ENCODE assay signal across 9 cellular contexts in the genomic region with DNA sequence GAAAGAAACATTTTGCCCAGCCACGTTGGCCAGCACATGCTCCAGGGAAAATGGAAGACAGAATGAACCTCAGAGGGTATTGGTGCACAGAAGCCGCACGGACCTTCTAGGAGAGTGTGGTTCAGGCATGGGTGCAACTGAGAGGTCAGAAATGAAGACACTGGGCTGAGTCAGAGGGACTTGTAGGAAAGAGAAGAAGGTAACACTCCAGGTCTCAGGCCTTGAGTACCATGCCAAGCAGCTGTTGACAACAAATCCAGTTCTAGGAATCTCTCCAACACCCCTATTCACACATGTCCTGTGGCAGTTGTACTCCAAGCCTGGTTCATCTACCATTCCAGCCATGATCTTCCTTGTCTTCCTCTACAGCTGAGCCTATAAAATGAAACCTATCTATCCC.
"Had no signal": no experiment of that assay in that cellular context is flagged by ENCODE, and none has a peak within 500 bp of the region (broad histone marks: within the 10 kb centered on the region; RNA-seq: fewer than 3 reads in every experiment).

No MANE protein-coding gene starts in this region.

- H3K9ac ChIP-seq: GM23248 had no signal

- H3K27ac Mint-ChIP-seq: HFFc6, IgD-negative memory B cell had no signal

- DNase-seq: GM23248, GOT3, H7, HFFc6, KBM-7 had no signal

- H3K4me3 Mint-ChIP-seq: HFFc6 had no signal

- H2AFZ ChIP-seq: GM23248 had no signal

- H3K4me1 ChIP-seq: HAP-1 had no signal

- H3K4me1 Mint-ChIP-seq: IgD-negative memory B cell had no signal

- H3K27ac ChIP-seq: GM23248, HL-60 had no signal

- ATAC-seq: HCT116 had no signal

- H3K27me3 Mint-ChIP-seq: IgD-negative memory B cell had no signal

- H3K36me3 ChIP-seq: HAP-1 had no signal

- H3K4me3 ChIP-seq: GM23248, HAP-1 had no signal

- H3K9me3 ChIP-seq: HAP-1 had no signal
